In genomic region chr6:158143700-158144099, GRCh38 we compare ENCODE assay signal across 11 cellular contexts. TPM values are rescaled to one million over a fixed set of nuclear protein-coding genes. Genes with fewer than 3 reads are reported as not detected.
A peak's percentile ranks its signal among the peaks of the same experiment; 100 is the strongest.
DNase-seq lines count a peak whose midpoint lies in the region; ATAC-seq, FAIRE-seq and TF ChIP-seq lines count a peak whose summit lies in the region.
"Had no signal": no experiment of that assay in that cellular context is flagged by ENCODE, and none has a peak within 500 bp of the region (broad histone marks: within the 10 kb centered on the region; RNA-seq: fewer than 3 reads in every experiment).

No MANE protein-coding gene starts in this region.

- H3K79me2 ChIP-seq in GM23248 (ENCODE audit: insufficient read depth) = no peaks in the 10 kb centered on the region

- peak overlapping the region; percentile 57 for H3K27ac ChIP-seq in GM23248
- H3K27ac ChIP-seq in spleen = no peak overlapping the region

- H3K4me1 ChIP-seq in GM23248 (ENCODE audit: insufficient read depth) (peaks cover 24% of the 10 kb centered on the region), spleen (no peaks in the 10 kb centered on the region)

- FAIRE-seq in GM12891 (lab: Jason Lieb, UNC) = no peak

- 57 to 62% methylated on average over 1 of the region's 1 CpG for WGBS in GM23248 (ENCODE audit: low coverage in 1 of 2, low lambda C conversion rate in 2 of 2, missing lambda C conversion rate in 2 of 2), 2 experiments
- WGBS in spleen, 5 donors = 38 to 65% (median 55%) methylated on average over 1 of the region's 1 CpG

- TF ChIP-seq CTCF in AG10803 (conservative IDR thresholded peaks at IDR 0.05; ENCODE audit: low read length) (peak; percentile 40), spleen (IDR thresholded peaks at IDR 0.05 in 8 of 11, conservative IDR thresholded peaks at IDR 0.05 in 3 of 11) (peak in 1 of 11 experiments; percentile 9)

- H3K9me3 ChIP-seq in GM23248 (ENCODE audit: low read depth) (no peaks in the 10 kb centered on the region), spleen (no peaks in the 10 kb centered on the region)

- in situ Hi-C loops in GM23248 (cut with MboI) = no loop called here
- in situ Hi-C loops in SK-MEL-5 (cut with HindIII; ENCODE audit: low pct_unique_long_range_greater_than_20kb, low sequenced_read_pairs) = no loop called here

- no peaks in the 10 kb centered on the region for H4K20me1 ChIP-seq in GM23248 (ENCODE audit: insufficient read depth)

- TF ChIP-seq POLR2A in GM12891 (IDR thresholded peaks at IDR 0.05; ENCODE audit: low read depth, low read length) = no peak
- TF ChIP-seq POLR2A in spleen (IDR thresholded peaks at IDR 0.05) = no peak

- H3K27me3 ChIP-seq in GM23248 (replicated peaks; ENCODE audit: insufficient read depth) = no peaks in the 10 kb centered on the region
- no peaks in the 10 kb centered on the region for H3K27me3 ChIP-seq in spleen (replicated peaks in 1 of 7)

- peaks cover 3% of the 10 kb centered on the region; the same call in 1 of the 2 replicates for H3K36me3 ChIP-seq in GM23248 (ENCODE audit: low read depth)
- H3K36me3 ChIP-seq in spleen = peaks cover 0 to 65% (median 12%) of the 10 kb centered on the region in 6 donors

- peak overlapping the region; percentile 1 for H3K4me2 ChIP-seq in GM23248 (ENCODE audit: unreplicated experiment)

- H3K4me3 ChIP-seq in AG10803 (ENCODE audit: low read length) (no peak overlapping the region), GM23248 (no peak overlapping the region), spleen (no peak overlapping the region)

- no peak overlapping the region for H2AFZ ChIP-seq in GM23248

- peak; percentile 51 for DNase-seq in AG10803 (ENCODE audit: low read depth)
- DNase-seq in GM23248 = peak; percentile 46
- peak; percentile 63 for DNase-seq in SK-MEL-5 (ENCODE audit: low read depth, low spot score)
- DNase-seq in foreskin melanocyte = peak; percentile 14
- no peak for DNase-seq in GM12891 (ENCODE audit: insufficient read length, low spot score)
- no peak for DNase-seq in NCI-H1048 (lab: John Stamatoyannopoulos, UW)
- DNase-seq in spleen = no peak
- DNase-seq: immature natural killer cell, NCI-H1694, T-helper 9 cell had no signal

- no peaks in the 10 kb centered on the region for H3K9me2 ChIP-seq in GM23248 (ENCODE audit: insufficient read depth)

- H3F3A ChIP-seq in GM23248 (ENCODE audit: insufficient read depth) = peaks cover 13% of the 10 kb centered on the region

- intact Hi-C loops in spleen (cut with DNase I; ENCODE audit: low total_unique reads) = no loop called here

- H3K9ac ChIP-seq in GM23248 = no peak overlapping the region

- no peak for ATAC-seq in GM21515 (IDR thresholded peaks at IDR 0.05; ENCODE audit: unreplicated experiment)

TF ChIP-seq in GM12891, 5 proteins besides CTCF, POLR2A, EP300 and RAD21:
- TF ChIP-seq PAX5 (IDR thresholded peaks at IDR 0.05; ENCODE audit: insufficient read depth, low read length, severe bottlenecking) (no peak), POLR2AphosphoS5 (IDR thresholded peaks at IDR 0.05; ENCODE audit: low read depth, low read length) (no peak), TAF1 (IDR thresholded peaks at IDR 0.05; ENCODE audit: low read depth, low read length) (no peak), POU2F2 (IDR thresholded peaks at IDR 0.05; ENCODE audit: low read depth, low read length) (no peak), SPI1 (IDR thresholded peaks at IDR 0.05; ENCODE audit: low read depth, low read length) (no peak)

RNA-seq across cellular contexts. Expression of gene SERAC1, which starts 24.4 kb away (rescaled TPM):
- total RNA-seq in GM23248 (2014; rRNA removed; shearing (Covaris generic)) = 10.5 and 10.8 TPM in 2 replicates
- polyA plus RNA-seq in GM23248 (2016; fragmentation: Nextera tagmentation; extraction: Ambion mirVana) = 7.2 and 8.4 TPM in 2 replicates
- 6.6 and 6.7 TPM in 2 replicates for total RNA-seq in SK-MEL-5 (2014; rRNA removed; shearing (Covaris generic))
- polyA plus RNA-seq in SK-MEL-5 (2015; cell fraction: cytosol; rRNA removed) = 5.2 and 7.0 TPM in 2 replicates
- polyA plus RNA-seq in SK-MEL-5 (2015; cell fraction: nucleus; rRNA removed) = 11.1 and 11.9 TPM in 2 replicates
- 0.27 TPM for polyA plus RNA-seq in GM12891 (2012; ENCODE audit: low read depth, missing spikeins)
- 10 to 100 TPM in 2 of 7 donors, 1 to 10 TPM in 5; 3.8 to 12.3 (median 6.9) TPM for total RNA-seq in spleen
- polyA plus RNA-seq in spleen = 1 to 10 TPM; 1.6 to 2.2 (median 1.8) TPM

RNA-seq across cellular contexts. Expression of gene GTF2H5, which starts 24.4 kb away (rescaled TPM):
- 4.2 and 7.6 TPM in 2 replicates for total RNA-seq in GM23248 (2014; rRNA removed; shearing (Covaris generic))
- polyA plus RNA-seq in GM23248 (2016; fragmentation: Nextera tagmentation; extraction: Ambion mirVana) (73.1 and 75.1 TPM in 2 replicates), spleen (10 to 100 TPM in 1 of 3 donors, 1 to 10 TPM in 2; 5.7 to 12.0 (median 8.6) TPM)
- total RNA-seq in SK-MEL-5 (2014; rRNA removed; shearing (Covaris generic)) = 8.7 and 9.7 TPM in 2 replicates
- 3.1 and 3.7 TPM in 2 replicates for polyA plus RNA-seq in SK-MEL-5 (2015; cell fraction: cytosol; rRNA removed)
- 3.4 and 3.9 TPM in 2 replicates for polyA plus RNA-seq in SK-MEL-5 (2015; cell fraction: nucleus; rRNA removed)
- polyA plus RNA-seq in GM12891 (2012; ENCODE audit: low read depth, missing spikeins) = 14.0 TPM
- total RNA-seq in spleen = 10 to 100 TPM in 4 of 7 donors, 1 to 10 TPM in 3; 1.9 to 17.3 (median 10.3) TPM

Comparison
In these comparisons a context has a peak if more than half of its experiments do, and no peak if none do; other contexts are left out.
1. DNase-seq: peak in AG10803 (single experiment), GM23248 (single experiment), SK-MEL-5 (single experiment) and foreskin melanocyte (single experiment); none in GM12891 (single experiment), NCI-H1048 (single experiment) and spleen (single experiment).